Comparison of ENCODE assay signal across 10 cellular contexts in genomic region chr3:71117572-71118247, GRCh38.
DNase-seq lines count a peak whose midpoint lies in the region; ATAC-seq and TF ChIP-seq lines count a peak whose summit lies in the region.
"Had no signal": no experiment of that assay in that cellular context is flagged by ENCODE, and none has a peak within 500 bp of the region (broad histone marks: within the 10 kb centered on the region; RNA-seq: fewer than 3 reads in every experiment).

No MANE protein-coding gene starts in this region.

- no peak overlapping the region for H3K27ac ChIP-seq in CD8-positive, alpha-beta T cell (ENCODE audit: low read depth, low read length)

- TF ChIP-seq CTCF in CD8-positive, alpha-beta T cell (IDR thresholded peaks at IDR 0.05): no peak

- no peaks in the 10 kb centered on the region for H3K9me3 Mint-ChIP-seq in CD8-positive, alpha-beta T cell
- H3K9me3 Mint-ChIP-seq in activated T-helper 2 cell treated with anti-CD3 and anti-CD28 coated beads, Interferon-gamma antibody, Interleukin-2, Interleukin-4, amounts not matched to agents 10 μg/mL and 5 μg/mL and 100 μg/mL, durations not matched to agents 14 hours and 24 hours and 36 hours: no peaks in the 10 kb centered on the region

- H3K4me3 ChIP-seq in CD8-positive, alpha-beta T cell (ENCODE audit: low read depth, low read length): no peak overlapping the region

- CTCF ChIA-PET in CD8-positive, alpha-beta T cell (lab: Charles Lee): interaction anchor here (0.7 kb wide), 1 partner anchor 18 kb away, joined by 3 read pairs; no protein-coding TSS in a partner anchor

- POLR2A ChIA-PET in CD8-positive, alpha-beta T cell (lab: Charles Lee): no interaction called here

- H3K27me3 Mint-ChIP-seq in CD8-positive, alpha-beta T cell (ENCODE audit: low read depth): no peaks in the 10 kb centered on the region
- H3K27me3 Mint-ChIP-seq in activated T-helper 2 cell treated with anti-CD3 and anti-CD28 coated beads, Interferon-gamma antibody, Interleukin-2, Interleukin-4, amounts not matched to agents 10 μg/mL and 5 μg/mL and 100 μg/mL, durations not matched to agents 14 hours and 24 hours and 36 hours (ENCODE audit: low read depth): no peaks in the 10 kb centered on the region

- no peak overlapping the region for H3K4me3 Mint-ChIP-seq in CD8-positive, alpha-beta T cell
- H3K4me3 Mint-ChIP-seq in activated T-helper 2 cell treated with anti-CD3 and anti-CD28 coated beads, Interferon-gamma antibody, Interleukin-2, Interleukin-4, amounts not matched to agents 10 μg/mL and 5 μg/mL and 100 μg/mL, durations not matched to agents 14 hours and 24 hours and 36 hours (ENCODE audit: low read depth): no peak overlapping the region

- peaks cover 85% of the 10 kb centered on the region for H3K36me3 Mint-ChIP-seq in CD8-positive, alpha-beta T cell
- H3K36me3 Mint-ChIP-seq in activated T-helper 2 cell treated with anti-CD3 and anti-CD28 coated beads, Interferon-gamma antibody, Interleukin-2, Interleukin-4, amounts not matched to agents 10 μg/mL and 5 μg/mL and 100 μg/mL, durations not matched to agents 14 hours and 24 hours and 36 hours (ENCODE audit: low read depth): peaks cover 75% of the 10 kb centered on the region

- intact Hi-C loops in CD8-positive, alpha-beta T cell (cut with DNase I, micrococcal nuclease): loop anchor here in 1 of 2 experiments (2.0 kb wide), 2 partner anchors 13 to 17 kb away; no protein-coding TSS in a partner anchor
- intact Hi-C loops in activated T-helper 2 cell treated with anti-CD3 and anti-CD28 coated beads, Interferon-gamma antibody, Interleukin-2, Interleukin-4, amounts not matched to agents 10 μg/mL and 5 μg/mL and 100 μg/mL, durations not matched to agents 14 hours and 24 hours and 36 hours (cut with micrococcal nuclease): no loop called here

- no peaks in the 10 kb centered on the region for H3K27me3 ChIP-seq in CD8-positive, alpha-beta T cell (ENCODE audit: insufficient read depth, low read length)

- no peaks in the 10 kb centered on the region for H3K9me3 ChIP-seq in CD8-positive, alpha-beta T cell (ENCODE audit: low read length)

- DNase-seq in CD8-positive, alpha-beta T cell: no peak
- DNase-seq in HT-29 (ENCODE audit: low spot score): peak; percentile 71
- DNase-seq in activated T-helper 2 cell treated with anti-CD3 and anti-CD28 coated beads, Interferon-gamma antibody, Interleukin-2, Interleukin-4, amounts not matched to agents 10 μg/mL and 5 μg/mL and 100 μg/mL, durations not matched to agents 14 hours and 24 hours and 36 hours (ENCODE audit: low spot score): no peak
- peak; percentile 26 for DNase-seq in myocyte (ENCODE audit: low read depth)
- DNase-seq in Ammon's horn (ENCODE audit: low spot score): no peak
- DNase-seq in activated CD4-positive, alpha-beta T cell treated with anti-CD3 and anti-CD28 coated beads, Interleukin-2, amount 50 U/mL, for 48 hours: no peak
- DNase-seq: head of caudate nucleus, NCI-H2081 treated with DMSO at 0.1 percent for 48 hours had no signal

- H3K4me1 Mint-ChIP-seq in CD8-positive, alpha-beta T cell (ENCODE audit: low read depth): peaks cover 86% of the 10 kb centered on the region
- peaks cover 74% of the 10 kb centered on the region for H3K4me1 Mint-ChIP-seq in activated T-helper 2 cell treated with anti-CD3 and anti-CD28 coated beads, Interferon-gamma antibody, Interleukin-2, Interleukin-4, amounts not matched to agents 10 μg/mL and 5 μg/mL and 100 μg/mL, durations not matched to agents 14 hours and 24 hours and 36 hours (ENCODE audit: low read depth)

- peak overlapping the region; percentile 86 for H3K27ac Mint-ChIP-seq in CD8-positive, alpha-beta T cell
- peak overlapping the region; percentile 37 for H3K27ac Mint-ChIP-seq in activated T-helper 2 cell treated with anti-CD3 and anti-CD28 coated beads, Interferon-gamma antibody, Interleukin-2, Interleukin-4, amounts not matched to agents 10 μg/mL and 5 μg/mL and 100 μg/mL, durations not matched to agents 14 hours and 24 hours and 36 hours

- peaks cover 56% of the 10 kb centered on the region for H3K4me1 ChIP-seq in CD8-positive, alpha-beta T cell (ENCODE audit: insufficient read depth, low read length)

- H3K36me3 ChIP-seq in CD8-positive, alpha-beta T cell (ENCODE audit: insufficient read depth, low read length): peaks cover 3% of the 10 kb centered on the region

- peak; percentile 36 for ATAC-seq in CD8-positive, alpha-beta T cell
- ATAC-seq in GM19463 (IDR thresholded peaks at IDR 0.05; ENCODE audit: unreplicated experiment) (no peak), HG02759 (IDR thresholded peaks at IDR 0.05; ENCODE audit: unreplicated experiment) (no peak)

Comparison
In these comparisons a context has a peak if more than half of its experiments do, and no peak if none do; other contexts are left out.
1. DNase-seq: peak in HT-29 (single experiment) and myocyte (single experiment); none in CD8-positive, alpha-beta T cell (0 of 7), activated T-helper 2 cell treated with anti-CD3 and anti-CD28 coated beads, Interferon-gamma antibody, Interleukin-2, Interleukin-4, amounts not matched to agents 10 μg/mL and 5 μg/mL and 100 μg/mL, durations not matched to agents 14 hours and 24 hours and 36 hours (single experiment), Ammon's horn (single experiment) and activated CD4-positive, alpha-beta T cell treated with anti-CD3 and anti-CD28 coated beads, Interleukin-2, amount 50 U/mL, for 48 hours (0 of 2).